Comparison of ENCODE assay signal across 22 cellular contexts in genomic region chr6:118122161-118122560, GRCh38.
"Had no signal": no experiment of that assay in that cellular context is flagged by ENCODE, and none has a peak within 500 bp of the region (broad histone marks: within the 10 kb centered on the region; RNA-seq: fewer than 3 reads in every experiment).

No MANE protein-coding gene starts in this region.

- H3K9me3 ChIP-seq: MG63, SK-N-SH had no signal

- H3K4me3 ChIP-seq: MG63 had no signal

- H3K27ac ChIP-seq: KMS-11, VCaP had no signal

- DNase-seq: activated CD4-positive, alpha-beta memory T cell treated with anti-CD3 and anti-CD28 coated beads, Interleukin-2, amount 10 ng/mL, durations not matched to agents 7 days and 5 days; activated CD4-positive, alpha-beta T cell treated with anti-CD3 and anti-CD28 coated beads, Interleukin-2, amount 10 ng/mL, durations not matched to agents 7 days and 5 days; activated CD4-positive, CD25-positive, alpha-beta regulatory T cell; activated gamma-delta T cell treated with Interleukin-2 at 50 U/mL for 16 hours; activated naive CD4-positive, alpha-beta T cell treated with anti-CD3 and anti-CD28 coated beads, Interleukin-2, amount 10 ng/mL, durations not matched to agents 7 days and 5 days; activated naive CD8-positive, alpha-beta T cell treated with anti-CD3 and anti-CD28 coated beads for 36 hours; activated T-cell treated with anti-CD3 and anti-CD28 coated beads for 4 hours; activated T-cell treated with anti-CD3 and anti-CD28 coated beads, Interleukin-2, amount 50 U/mL, for 48 hours; MG63; MV-4-11; NCI-H1092 treated with DMSO at 0.1 percent for 48 hours; NCI-H1417 treated with DMSO at 0.1 percent for 48 hours; NCI-H1694; NCI-H2029; NCI-H2107; NCI-H510A treated with DMSO at 0.1 percent for 48 hours; NCI-H69; SK-N-SH; T-helper 1 cell had no signal

- FAIRE-seq: bronchial epithelial cell had no signal

- H3K36me3 ChIP-seq: MG63 had no signal

- H3K9ac ChIP-seq: KMS-11, SK-N-SH had no signal
